In genomic region chr3:30694148-30694547, GRCh38 we compare ENCODE assay signal across 1 cellular context.
TF ChIP-seq lines count a peak whose summit lies in the region.

No MANE protein-coding gene starts in this region.

TF ChIP-seq in HepG2, 621 proteins besides CTCF, POLR2A, EP300 and RAD21 (continued from another document):
- TF ChIP-seq ZNF275 (CRISPR knock-in tag; IDR thresholded peaks at IDR 0.05; ENCODE audit: borderline replicate concordance): no peak
- TF ChIP-seq ZFP36L2 (CRISPR knock-in tag; IDR thresholded peaks at IDR 0.05): no peak
- peak; percentile 91 for TF ChIP-seq RBM22 (optimal IDR thresholded peaks at IDR 0.05; ENCODE audit: low read length)
- no peak for TF ChIP-seq ZNF567 (CRISPR knock-in tag; IDR thresholded peaks at IDR 0.05; ENCODE audit: borderline replicate concordance)
- TF ChIP-seq ELF3 (CRISPR knock-in tag; IDR thresholded peaks at IDR 0.05): no peak
